Comparison of ENCODE assay signal across 9 cellular contexts in genomic region chr10:84681781-84682180, GRCh38.
"Had no signal": no experiment of that assay in that cellular context is flagged by ENCODE, and none has a peak within 500 bp of the region (broad histone marks: within the 10 kb centered on the region; RNA-seq: fewer than 3 reads in every experiment).

No MANE protein-coding gene starts in this region.

- H3K27ac Mint-ChIP-seq: HFFc6, IgD-negative memory B cell had no signal

- H3K36me3 Mint-ChIP-seq: IgD-negative memory B cell had no signal

- ATAC-seq: HCT116, HepG2 had no signal

- H3K36me3 ChIP-seq: HAP-1 had no signal

- H3K9ac ChIP-seq: GM23248 had no signal

- H3K4me3 Mint-ChIP-seq: HFFc6, IgD-negative memory B cell had no signal

- H2AFZ ChIP-seq: GM23248 had no signal

- H3K9me3 ChIP-seq: HAP-1 had no signal

- H3K4me1 Mint-ChIP-seq: IgD-negative memory B cell had no signal

- H3K27ac ChIP-seq: GM23248 had no signal

- H3K4me1 ChIP-seq: HAP-1 had no signal

- DNase-seq: GM23248, GOT3, H7, HFFc6, KBM-7 had no signal

- H3K4me3 ChIP-seq: GM23248, HAP-1 had no signal
